Comparison of ENCODE assay signal across 2 cellular contexts in the genomic region with DNA sequence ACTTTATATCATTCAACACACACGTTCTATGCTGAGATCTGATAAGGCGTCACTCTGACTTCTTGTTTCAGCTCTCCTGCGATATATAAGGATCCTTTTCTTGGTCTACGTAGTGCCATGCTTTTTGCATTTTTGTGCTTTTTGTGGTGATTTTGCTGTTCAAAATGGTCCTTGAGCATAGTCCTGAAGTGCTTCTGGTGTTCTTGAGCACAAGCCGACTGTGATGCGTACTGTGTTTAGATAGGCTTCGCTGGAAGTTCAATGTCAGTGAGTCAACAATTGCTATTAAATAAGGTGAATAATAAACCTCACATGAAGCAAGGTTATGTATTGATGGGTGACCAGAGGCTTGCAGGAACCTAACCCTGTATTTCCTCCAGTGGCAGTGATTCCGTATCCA.
A peak's percentile ranks its signal among the peaks of the same experiment; 100 is the strongest.
TF ChIP-seq lines count a peak whose summit lies in the region.

No MANE protein-coding gene starts in this region.

TF ChIP-seq in SK-N-SH treated with all-trans-retinoic acid at 6 μM for 48 hours, 23 proteins besides CTCF, POLR2A, EP300 and RAD21 (continued from another document):
- TF ChIP-seq RARB (CRISPR knock-in tag; IDR thresholded peaks at IDR 0.05) (no peak), ESRRG (CRISPR knock-in tag; IDR thresholded peaks at IDR 0.05) (no peak), CSDC2 (CRISPR knock-in tag; IDR thresholded peaks at IDR 0.05) (no peak), ZC3H10 (CRISPR knock-in tag; IDR thresholded peaks at IDR 0.05) (no peak), BACH2 (CRISPR knock-in tag; IDR thresholded peaks at IDR 0.05; ENCODE audit: borderline replicate concordance) (no peak)

TF ChIP-seq in endothelial cell of umbilical vein, 7 proteins besides CTCF, POLR2A, EP300 and RAD21:
- TF ChIP-seq GATA2 (IDR thresholded peaks at IDR 0.05; ENCODE audit: insufficient read depth, insufficient read length, low read depth, low read length) (peak; percentile 60), JUN (IDR thresholded peaks at IDR 0.05; ENCODE audit: borderline replicate concordance, insufficient read depth, insufficient read length, low read depth) (no peak)
